In the genomic region with DNA sequence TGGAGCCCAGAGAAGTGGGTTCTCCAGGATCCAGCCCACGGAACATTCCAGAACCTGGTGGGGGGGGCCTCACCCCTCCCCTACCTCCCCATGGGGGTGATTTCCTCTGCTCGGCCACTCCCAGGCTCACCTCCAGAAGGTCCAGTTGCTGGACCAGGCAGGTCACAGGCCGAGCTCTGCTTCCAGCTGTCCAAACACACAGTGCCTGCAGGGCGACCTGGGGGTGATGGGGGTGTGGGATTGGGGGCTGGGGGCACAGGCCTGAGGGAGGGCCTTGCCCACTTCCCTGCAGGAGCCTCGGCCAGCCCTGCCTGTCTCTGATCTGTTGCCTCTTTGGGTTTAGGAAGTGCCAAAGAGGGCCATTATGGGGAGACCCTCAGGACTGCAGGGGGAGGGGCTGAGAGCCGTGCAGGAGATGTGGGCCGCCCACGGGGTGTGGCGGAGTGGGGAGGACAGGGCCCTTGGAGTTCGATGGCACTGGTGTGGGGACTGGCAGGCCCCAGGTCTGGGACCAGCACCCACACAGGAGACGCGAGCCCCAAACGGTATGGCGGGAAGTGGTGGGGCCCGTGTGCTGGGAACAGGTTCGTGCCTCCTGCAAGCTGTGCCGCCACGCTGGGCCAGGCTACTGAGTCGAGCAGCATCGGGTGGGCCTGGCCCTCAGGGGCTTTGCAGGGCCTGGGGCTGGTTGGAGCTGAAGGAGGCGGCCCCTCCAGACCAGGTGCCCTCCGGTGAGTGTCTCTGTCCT, we compare ENCODE assay signal across 23 cellular contexts. TPM values are rescaled to one million over a fixed set of nuclear protein-coding genes. Genes with fewer than 3 reads are reported as not detected.
DNase-seq lines count a peak whose midpoint lies in the region; TF ChIP-seq lines count a peak whose summit lies in the region.
"Had no signal": no experiment of that assay in that cellular context is flagged by ENCODE, and none has a peak within 500 bp of the region (broad histone marks: within the 10 kb centered on the region; RNA-seq: fewer than 3 reads in every experiment).

No MANE protein-coding gene starts in this region.

- peak overlapping the region in 1 of 11 experiments; percentile 25; a peak in 1 of 22 replicates for H3K27ac ChIP-seq in BLaER1 treated with 17β-estradiol and CSF1 and Interleukin-3, amounts not matched to agents 10 nM and 100 nM
- H3K27ac ChIP-seq in KOPT-K1 (ENCODE audit: low read depth, low read length, poor library complexity, severe bottlenecking): peak overlapping the region; percentile 78
- H3K27ac ChIP-seq: ascending aorta, uterus had no signal

- H3K9me3 Mint-ChIP-seq in dendritic cell treated with granulocyte-macrophage colony-stimulating factor and Interleukin-4, amounts not matched to agents 40 ng/mL and 50 ng/mL, for 4 days: no peaks in the 10 kb centered on the region
- H3K9me3 Mint-ChIP-seq in neural crest cell: no peaks in the 10 kb centered on the region
- H3K9me3 Mint-ChIP-seq: activated naive CD4-positive, alpha-beta T cell treated with anti-CD3 and anti-CD28 coated beads, Interleukin-2, amount 10 ng/mL, durations not matched to agents 7 days and 5 days; H9 had no signal

- no peaks in the 10 kb centered on the region for H3K9me3 ChIP-seq in BLaER1 treated with 17β-estradiol and CSF1 and Interleukin-3, amounts not matched to agents 10 nM and 100 nM (replicated peaks in 1 of 11)
- no peaks in the 10 kb centered on the region for H3K9me3 ChIP-seq in KOPT-K1 (ENCODE audit: insufficient read depth, low read length, poor library complexity, severe bottlenecking)
- H3K9me3 ChIP-seq: ascending aorta, uterus had no signal

- no peak overlapping the region for H3K4me3 Mint-ChIP-seq in dendritic cell treated with granulocyte-macrophage colony-stimulating factor and Interleukin-4, amounts not matched to agents 40 ng/mL and 50 ng/mL, for 4 days
- H3K4me3 Mint-ChIP-seq in neural crest cell: no peak overlapping the region
- H3K4me3 Mint-ChIP-seq: activated CD4-positive, alpha-beta T cell treated with anti-CD3 and anti-CD28 coated beads for 36 hours; activated naive CD4-positive, alpha-beta T cell treated with anti-CD3 and anti-CD28 coated beads, Interleukin-2, amount 10 ng/mL, durations not matched to agents 7 days and 5 days; H9 had no signal

- peaks cover 38% of the 10 kb centered on the region for H3K27me3 Mint-ChIP-seq in dendritic cell treated with granulocyte-macrophage colony-stimulating factor and Interleukin-4, amounts not matched to agents 40 ng/mL and 50 ng/mL, for 4 days
- no peaks in the 10 kb centered on the region for H3K27me3 Mint-ChIP-seq in neural crest cell (ENCODE audit: low read depth)
- H3K27me3 Mint-ChIP-seq: activated CD4-positive, alpha-beta T cell treated with anti-CD3 and anti-CD28 coated beads for 36 hours had no signal

- DNase-seq in neural crest cell (ENCODE audit: low read depth, low spot score) (no peak), foreskin melanocyte (no peak), D341Med (ENCODE audit: low spot score) (no peak), cerebellar nuclear complex (lab: John Stamatoyannopoulos, UW) (no peak), GF-D8 (lab: John Stamatoyannopoulos, UW) (no peak)
- DNase-seq: ACHN; activated CD4-positive, alpha-beta T cell treated with anti-CD3 and anti-CD28 coated beads for 36 hours; activated naive CD4-positive, alpha-beta T cell treated with anti-CD3 and anti-CD28 coated beads, Interleukin-2, amount 10 ng/mL, durations not matched to agents 7 days and 5 days; C1 segment of cervical spinal cord; central memory CD4-positive, alpha-beta T cell; glutamatergic neuron; H9; kidney glomerular epithelial cell; NCI-H524 treated with DMSO at 0.1 percent for 48 hours; occipital lobe; stimulated activated CD4-positive, alpha-beta T cell treated with anti-CD3 and anti-CD28 coated beads, Interleukin-1b, Interleukin-23, amount 100 ng/mL, for 48 hours; T-helper 1 cell; uterus had no signal

- TF ChIP-seq CTCF in neural crest cell (conservative IDR thresholded peaks at IDR 0.05): no peak

- H3K4me1 Mint-ChIP-seq in dendritic cell treated with granulocyte-macrophage colony-stimulating factor and Interleukin-4, amounts not matched to agents 40 ng/mL and 50 ng/mL, for 4 days (ENCODE audit: low read depth): peaks cover 63% of the 10 kb centered on the region
- H3K4me1 Mint-ChIP-seq in neural crest cell: peaks cover 20% of the 10 kb centered on the region
- H3K4me1 Mint-ChIP-seq: activated CD4-positive, alpha-beta T cell treated with anti-CD3 and anti-CD28 coated beads for 36 hours; activated naive CD4-positive, alpha-beta T cell treated with anti-CD3 and anti-CD28 coated beads, Interleukin-2, amount 10 ng/mL, durations not matched to agents 7 days and 5 days had no signal

- H3K9ac ChIP-seq in BLaER1 treated with 17β-estradiol and CSF1 and Interleukin-3, amounts not matched to agents 10 nM and 100 nM: peak overlapping the region in 5 of 11 experiments; percentile 6 to 56 (median 53); a peak in 8 of 22 replicates

- H4K20me1 ChIP-seq in BLaER1 treated with 17β-estradiol and CSF1 and Interleukin-3, amounts not matched to agents 10 nM and 100 nM: peaks cover 0 to 11% (median 0%) of the 10 kb centered on the region in 11 experiments; a peak in 1 of 22 replicates

- H3K4me2 ChIP-seq in BLaER1 treated with 17β-estradiol and CSF1 and Interleukin-3, amounts not matched to agents 10 nM and 100 nM: peak overlapping the region; percentile 82 to 99 (median 91)

- peak overlapping the region in 2 of 10 experiments; percentile 6 to 10; a peak in 1 of 20 replicates for H3K4me3 ChIP-seq in BLaER1 treated with 17β-estradiol and CSF1 and Interleukin-3, amounts not matched to agents 10 nM and 100 nM
- H3K4me3 ChIP-seq: ascending aorta, lung, uterus had no signal

- H3K4me1 ChIP-seq in BLaER1 treated with 17β-estradiol and CSF1 and Interleukin-3, amounts not matched to agents 10 nM and 100 nM: peaks cover 75 to 85% (median 80%) of the 10 kb centered on the region in 10 experiments
- H3K4me1 ChIP-seq: uterus had no signal

- H3K36me3 Mint-ChIP-seq in dendritic cell treated with granulocyte-macrophage colony-stimulating factor and Interleukin-4, amounts not matched to agents 40 ng/mL and 50 ng/mL, for 4 days (ENCODE audit: low read depth): no peaks in the 10 kb centered on the region
- no peaks in the 10 kb centered on the region for H3K36me3 Mint-ChIP-seq in neural crest cell (ENCODE audit: low read depth)
- H3K36me3 Mint-ChIP-seq: activated naive CD4-positive, alpha-beta T cell treated with anti-CD3 and anti-CD28 coated beads, Interleukin-2, amount 10 ng/mL, durations not matched to agents 7 days and 5 days had no signal

- peaks cover 0 to 37% (median 18%) of the 10 kb centered on the region in 11 experiments; a peak in 15 of 22 replicates for H3K27me3 ChIP-seq in BLaER1 treated with 17β-estradiol and CSF1 and Interleukin-3, amounts not matched to agents 10 nM and 100 nM
- H3K27me3 ChIP-seq: ascending aorta, uterus had no signal

- H3K36me3 ChIP-seq in BLaER1 treated with 17β-estradiol and CSF1 and Interleukin-3, amounts not matched to agents 10 nM and 100 nM: no peaks in the 10 kb centered on the region
- H3K36me3 ChIP-seq in KOPT-K1 (ENCODE audit: insufficient read depth, low read length): no peaks in the 10 kb centered on the region
- H3K36me3 ChIP-seq: ascending aorta, uterus had no signal

- H3K27ac Mint-ChIP-seq in dendritic cell treated with granulocyte-macrophage colony-stimulating factor and Interleukin-4, amounts not matched to agents 40 ng/mL and 50 ng/mL, for 4 days: peak overlapping the region; percentile 71
- peak overlapping the region; percentile 35 for H3K27ac Mint-ChIP-seq in neural crest cell (ENCODE audit: unreplicated experiment)
- H3K27ac Mint-ChIP-seq: activated CD4-positive, alpha-beta T cell treated with anti-CD3 and anti-CD28 coated beads for 36 hours; H9 had no signal

- intact Hi-C loops in dendritic cell treated with granulocyte-macrophage colony-stimulating factor and Interleukin-4, amounts not matched to agents 40 ng/mL and 50 ng/mL, for 4 days (cut with micrococcal nuclease): loop anchor here (5.0 kb wide), 1 partner anchor 85 kb away; no protein-coding TSS in a partner anchor

RNA-seq across cellular contexts. Expression of gene EGFL7, which starts 45.6 kb away (rescaled TPM):
- total RNA-seq in neural crest cell: 14.1 and 16.8 TPM in 2 replicates
